Comparison of ENCODE assay signal across 14 cellular contexts in the genomic region with DNA sequence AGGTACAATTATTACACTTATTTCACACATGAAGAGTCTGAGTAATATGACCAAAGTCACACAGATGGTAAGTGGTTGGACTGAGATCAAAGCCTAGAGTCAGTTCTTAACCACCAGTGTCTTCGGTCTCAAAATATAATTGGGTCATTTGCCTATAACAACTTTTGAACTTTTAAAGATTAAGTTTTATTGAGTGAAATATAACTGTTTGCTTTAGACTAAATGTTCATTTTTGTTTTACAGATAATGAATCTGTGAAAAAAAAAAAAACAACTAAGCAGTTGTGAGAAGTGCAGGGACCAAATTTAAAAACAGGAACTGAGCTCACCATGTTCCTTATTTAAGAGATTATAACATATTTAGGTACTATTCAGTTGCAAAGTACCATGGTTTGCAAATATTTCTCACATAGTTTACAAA.
A peak's percentile ranks its signal among the peaks of the same experiment; 100 is the strongest.
DNase-seq lines count a peak whose midpoint lies in the region; ATAC-seq and TF ChIP-seq lines count a peak whose summit lies in the region.
"Had no signal": no experiment of that assay in that cellular context is flagged by ENCODE, and none has a peak within 500 bp of the region (broad histone marks: within the 10 kb centered on the region; RNA-seq: fewer than 3 reads in every experiment).

No MANE protein-coding gene starts in this region.

- DNase-seq in memory B cell (ENCODE audit: low spot score in 2 of 2) (no peak), HT-29 (ENCODE audit: low spot score) (no peak), brain microvascular endothelial cell (no peak), NCI-H2171 treated with DMSO at 0.1 percent for 48 hours (lab: John Stamatoyannopoulos, UW) (no peak), tibial nerve (ENCODE audit: low spot score in 2 of 2) (no peak)
- DNase-seq: activated naive CD4-positive, alpha-beta T cell; stimulated activated naive CD4-positive, alpha-beta T cell had no signal

- H3K9ac ChIP-seq in HUES48 (ENCODE audit: low read depth, low read length) = no peak overlapping the region
- H3K9ac ChIP-seq: BLaER1 treated with 17β-estradiol and CSF1 and Interleukin-3, amounts not matched to agents 10 nM and 100 nM had no signal

- H3K36me3 ChIP-seq in HUES48 (ENCODE audit: control insufficient read depth, insufficient read depth, low read length) (no peaks in the 10 kb centered on the region), brain microvascular endothelial cell (replicated peaks) (no peaks in the 10 kb centered on the region), tibial nerve (peaks cover 0 to 23% (median 0%) of the 10 kb centered on the region in 3 donors)

- TF ChIP-seq CTCF in brain microvascular endothelial cell (IDR thresholded peaks at IDR 0.05; ENCODE audit: low read depth, low read length, missing control alignments) (no peak), tibial nerve (IDR thresholded peaks at IDR 0.05) (no peak)

- H3K27ac ChIP-seq in HUES48 (ENCODE audit: low read depth, low read length) = peak overlapping the region; percentile 75
- no peak overlapping the region for H3K27ac ChIP-seq in brain microvascular endothelial cell
- no peak overlapping the region for H3K27ac ChIP-seq in tibial nerve
- H3K27ac ChIP-seq: BLaER1 treated with 17β-estradiol and CSF1 and Interleukin-3, amounts not matched to agents 10 nM and 100 nM; SK-N-MC had no signal

- in situ Hi-C loops in brain microvascular endothelial cell (cut with HindIII; ENCODE audit: low pct_ligation_motif_present, low sequenced_read_pairs) = no loop called here

- H3K27ac Mint-ChIP-seq in memory B cell = no peak overlapping the region

- H3K27me3 Mint-ChIP-seq in memory B cell = no peaks in the 10 kb centered on the region

- peaks cover 10% of the 10 kb centered on the region for H3K36me3 Mint-ChIP-seq in memory B cell

- TF ChIP-seq EP300 in tibial nerve (IDR thresholded peaks at IDR 0.05) = no peak

- ATAC-seq in GM18868 (IDR thresholded peaks at IDR 0.05; ENCODE audit: unreplicated experiment) = peak; percentile 88
- ATAC-seq in HG02678 (IDR thresholded peaks at IDR 0.05; ENCODE audit: unreplicated experiment) = peak; percentile 76
- peak; percentile 31 for ATAC-seq in memory B cell (ENCODE audit: low read depth)

- H3K4me1 ChIP-seq in HUES48 (ENCODE audit: control insufficient read depth, insufficient read depth, low read length) (peaks cover 24% of the 10 kb centered on the region), tibial nerve (no peaks in the 10 kb centered on the region)

- peaks cover 2% of the 10 kb centered on the region for H3K9me3 Mint-ChIP-seq in memory B cell
- H3K9me3 Mint-ChIP-seq: neural crest cell had no signal

- H3K27me3 ChIP-seq in HUES48 (ENCODE audit: control insufficient read depth, insufficient read depth, low read length) (no peaks in the 10 kb centered on the region), brain microvascular endothelial cell (replicated peaks) (no peaks in the 10 kb centered on the region), tibial nerve (no peaks in the 10 kb centered on the region)
- H3K27me3 ChIP-seq: BLaER1 treated with 17β-estradiol and CSF1 and Interleukin-3, amounts not matched to agents 10 nM and 100 nM had no signal

- no peaks in the 10 kb centered on the region for H3K9me3 ChIP-seq in HUES48 (ENCODE audit: control insufficient read depth, insufficient read depth, low read length)
- no peaks in the 10 kb centered on the region for H3K9me3 ChIP-seq in tibial nerve
- H3K9me3 ChIP-seq: BLaER1 treated with 17β-estradiol and CSF1 and Interleukin-3, amounts not matched to agents 10 nM and 100 nM had no signal

- 78 to 81% methylated on average over 1 of the region's 1 CpG for WGBS in tibial nerve, 2 donors

- H3K4me3 Mint-ChIP-seq in memory B cell = no peak overlapping the region
- H3K4me3 Mint-ChIP-seq: neural crest cell had no signal

- TF ChIP-seq POLR2A in tibial nerve (IDR thresholded peaks at IDR 0.05) = no peak

- peaks cover 3% of the 10 kb centered on the region for H3K4me1 Mint-ChIP-seq in memory B cell

- no peak overlapping the region for H3K4me3 ChIP-seq in HUES48 (ENCODE audit: low read depth, low read length)
- H3K4me3 ChIP-seq in brain microvascular endothelial cell (ENCODE audit: low read depth, low read length) = no peak overlapping the region
- no peak overlapping the region for H3K4me3 ChIP-seq in tibial nerve
- H3K4me3 ChIP-seq: BLaER1 treated with 17β-estradiol and CSF1 and Interleukin-3, amounts not matched to agents 10 nM and 100 nM; lung; SK-N-MC had no signal

Comparison
In these comparisons a context has a peak if more than half of its experiments do, and no peak if none do; other contexts are left out.
1. ATAC-seq: peak in every context shown above with its lines; median percentile 88 in GM18868; 76 in HG02678; 31 in memory B cell.